ENCODE assay signal across 8 cellular contexts in genomic region chr1:94237291-94238226, GRCh38. TPM values are rescaled to one million over a fixed set of nuclear protein-coding genes. Genes with fewer than 3 reads are reported as not detected.
DNase-seq lines count a peak whose midpoint lies in the region; ATAC-seq and TF ChIP-seq lines count a peak whose summit lies in the region.

TSS of gene ARHGAP29 (minus strand) at chr1:94237584. CDS start at chr1:94231611, 5,973 bp downstream.

- H3K27me3 Mint-ChIP-seq in nephron (ENCODE audit: low read depth): peaks cover 44% of the 10 kb centered on the region

- H3K4me3 ChIP-seq in A673 (ENCODE audit: low read depth, low read length, poor library complexity, severe bottlenecking) (peak within 1 kb of the TSS; percentile 63), fibroblast of pulmonary artery (replicated peaks; ENCODE audit: low read depth, low read length) (peak within 1 kb of the TSS; percentile 93), thymus (ENCODE audit: low read length) (peak within 1 kb of the TSS; percentile 50)

- H3K27ac Mint-ChIP-seq in nephron: peak within 1 kb of the TSS; percentile 66 to 83 (median 74)

- DNase-seq in A673 (ENCODE audit: low spot score) (peak; percentile 87), NCI-H526 (lab: John Stamatoyannopoulos, UW) (peak; percentile 36 to 90), activated T-helper 1 cell treated with Interleukin-2 at 50 U/mL for 16 hours (ENCODE audit: low read depth) (peak; percentile 9), fibroblast of pulmonary artery (ENCODE audit: low read depth) (peak; percentile 75)

- H3K9me3 ChIP-seq in A673 (ENCODE audit: low read depth, low read length, poor library complexity, severe bottlenecking) (no peaks in the 10 kb centered on the region), thymus (ENCODE audit: control insufficient read depth) (peaks cover 2% of the 10 kb centered on the region)

- no TSS peak for BruUV-seq in A673 (replicated peaks; lab: Mats Ljungman, UMichigan)

- WGBS in thymus: 6% methylated on average over 88 of the region's 88 CpGs

- H3K27ac ChIP-seq in A673 (ENCODE audit: low read depth, low read length, poor library complexity, severe bottlenecking) (no peak within 1 kb of the TSS), thymus (ENCODE audit: low read depth) (peak within 1 kb of the TSS; percentile 66)

- peaks cover 24% of the 10 kb centered on the region for H3K4me1 Mint-ChIP-seq in nephron

- intact Hi-C loops in A673 (cut with micrococcal nuclease; ENCODE audit: unreplicated experiment): loop anchor here (5.0 kb wide), 1 partner anchor 190 kb away; no protein-coding TSS in a partner anchor

- no peaks in the 10 kb centered on the region for H3K4me1 ChIP-seq in A673 (ENCODE audit: insufficient read depth, low read length, poor library complexity, severe bottlenecking)
- no peaks in the 10 kb centered on the region for H3K4me1 ChIP-seq in thymus (ENCODE audit: control insufficient read depth, insufficient read depth, low read length)

- peak within 1 kb of the TSS; percentile 87 to 91 (median 91) for H3K4me3 Mint-ChIP-seq in nephron

- POLR2A ChIA-PET in A673 (lab: Charles Lee; ENCODE audit: low non-redundant PET): interaction anchor here (0.6 kb wide), 1 partner anchor 10 kb away, joined by 3 read pairs; no protein-coding TSS in a partner anchor

- peak; percentile 23; the same call in 1 of the 2 replicates for TF ChIP-seq CTCF in A673 (conservative IDR thresholded peaks at IDR 0.05; ENCODE audit: low read depth, low read length)
- no peak for TF ChIP-seq CTCF in fibroblast of pulmonary artery (IDR thresholded peaks at IDR 0.05; ENCODE audit: low read length, missing control alignments)
- no peak for TF ChIP-seq CTCF in nephron (IDR thresholded peaks at IDR 0.05; ENCODE audit: unreplicated experiment in 3 of 3)

- H3K9me3 Mint-ChIP-seq in nephron: peaks cover 5% of the 10 kb centered on the region

- CTCF ChIA-PET in A673 (lab: Charles Lee): interaction anchor here (0.7 to 1.8 kb wide), 2 partner anchors 11 to 176 kb away, joined by 5 read pairs; no protein-coding TSS in a partner anchor

- ATAC-seq in GM18517 (IDR thresholded peaks at IDR 0.05; ENCODE audit: unreplicated experiment) (peak; percentile 63), HG03064 (IDR thresholded peaks at IDR 0.05; ENCODE audit: low read depth, unreplicated experiment) (peak; percentile 93)

- H3K27me3 ChIP-seq in A673 (replicated peaks; ENCODE audit: insufficient read depth, low read depth, low read length, poor library complexity): peaks cover 67% of the 10 kb centered on the region
- peaks cover 58% of the 10 kb centered on the region for H3K27me3 ChIP-seq in thymus (ENCODE audit: control insufficient read depth, insufficient read depth)

- H3K36me3 ChIP-seq in A673 (ENCODE audit: insufficient read depth, low read length, poor library complexity, severe bottlenecking) (no peaks in the 10 kb centered on the region), thymus (ENCODE audit: control insufficient read depth, insufficient read depth) (no peaks in the 10 kb centered on the region)

- H3K36me3 Mint-ChIP-seq in nephron (ENCODE audit: low read depth): no peaks in the 10 kb centered on the region

RNA-seq across cellular contexts. Expression of gene ARHGAP29, which starts in this region (rescaled TPM):
- 1.7 and 1.8 TPM in 2 replicates for total RNA-seq in A673 (2021)
- polyA plus RNA-seq in thymus: 10.8 TPM

Comparison
In these comparisons a context has a peak if more than half of its experiments do, and no peak if none do; other contexts are left out.
1. DNase-seq: peak in every context shown above with its lines; median percentile 87 in A673; 75 in fibroblast of pulmonary artery; 63 in NCI-H526; 9 in activated T-helper 1 cell treated with Interleukin-2 at 50 U/mL for 16 hours.